8 cellular contexts compared by ENCODE assay signal in genomic region chrX:110002300-110003166, GRCh38. TPM values are rescaled to one million over a fixed set of nuclear protein-coding genes. Genes with fewer than 3 reads are reported as not detected.
A peak's percentile ranks its signal among the peaks of the same experiment; 100 is the strongest.
DNase-seq lines count a peak whose midpoint lies in the region; ATAC-seq and TF ChIP-seq lines count a peak whose summit lies in the region.

Gene TMEM164 (plus strand): TSS chrX:110003114. CDS start chrX:110003775, 661 bp downstream.

- H3K27ac ChIP-seq in DND-41 (ENCODE audit: low read length), result peak within 1 kb of the TSS; percentile 76
- H3K27ac ChIP-seq in KMS-11, result peak within 1 kb of the TSS; percentile 50
- H3K27ac ChIP-seq in RWPE2 (ENCODE audit: poor library complexity, severe bottlenecking), result peak within 1 kb of the TSS; percentile 48

- peaks cover 24% of the 10 kb centered on the region for H3K4me1 Mint-ChIP-seq in activated T-helper 2 cell treated with anti-CD3 and anti-CD28 coated beads, Interferon-gamma antibody, Interleukin-2, Interleukin-4, amounts not matched to agents 10 μg/mL and 5 μg/mL and 100 μg/mL, durations not matched to agents 14 hours and 24 hours and 36 hours (ENCODE audit: low read depth)
- peaks cover 67% of the 10 kb centered on the region for H3K4me1 Mint-ChIP-seq in nephron progenitor cell
- peaks cover 48% of the 10 kb centered on the region for H3K4me1 Mint-ChIP-seq in stimulated activated naive CD8-positive, alpha-beta T cell treated with anti-CD3 and anti-CD28 coated beads, Interleukin-15, amount 100 ng/mL, for 72 hours

- H3K79me2 ChIP-seq in DND-41 (ENCODE audit: insufficient read depth, low read length) (peaks cover 12% of the 10 kb centered on the region), KMS-11 (ENCODE audit: insufficient read depth, low read depth) (no peaks in the 10 kb centered on the region)

- H3K27ac Mint-ChIP-seq in activated T-helper 2 cell treated with anti-CD3 and anti-CD28 coated beads, Interferon-gamma antibody, Interleukin-2, Interleukin-4, amounts not matched to agents 10 μg/mL and 5 μg/mL and 100 μg/mL, durations not matched to agents 14 hours and 24 hours and 36 hours, result peak within 1 kb of the TSS; percentile 94
- H3K27ac Mint-ChIP-seq in nephron progenitor cell, result peak within 1 kb of the TSS; percentile 89
- peak within 1 kb of the TSS; percentile 89 to 97 for H3K27ac Mint-ChIP-seq in stimulated activated naive CD8-positive, alpha-beta T cell treated with anti-CD3 and anti-CD28 coated beads, Interleukin-15, amount 100 ng/mL, for 72 hours

- H3K4me2 ChIP-seq in DND-41 (ENCODE audit: insufficient read depth, low read length), result peak within 1 kb of the TSS; percentile 79
- peak within 1 kb of the TSS; percentile 71 for H3K4me2 ChIP-seq in KMS-11

- H3K36me3 Mint-ChIP-seq in activated T-helper 2 cell treated with anti-CD3 and anti-CD28 coated beads, Interferon-gamma antibody, Interleukin-2, Interleukin-4, amounts not matched to agents 10 μg/mL and 5 μg/mL and 100 μg/mL, durations not matched to agents 14 hours and 24 hours and 36 hours (ENCODE audit: low read depth), result peaks cover 19% of the 10 kb centered on the region
- peaks cover 17% of the 10 kb centered on the region for H3K36me3 Mint-ChIP-seq in nephron progenitor cell (ENCODE audit: low read depth)

- no peaks in the 10 kb centered on the region for H3K27me3 ChIP-seq in DND-41 (ENCODE audit: insufficient read depth, low read length, poor library complexity)
- no peaks in the 10 kb centered on the region for H3K27me3 ChIP-seq in KMS-11 (ENCODE audit: insufficient read depth, low read depth)
- H3K27me3 ChIP-seq in RWPE2 (ENCODE audit: insufficient read depth, poor library complexity, severe bottlenecking), result no peaks in the 10 kb centered on the region

- H3K36me3 ChIP-seq in DND-41 (ENCODE audit: insufficient read depth, low read length), result 0 out of 2 replicates have a peak, but pooled peaks cover 7% of the 10 kb centered on the region
- H3K36me3 ChIP-seq in KMS-11 (ENCODE audit: insufficient read depth), result no peaks in the 10 kb centered on the region
- H3K36me3 ChIP-seq in RWPE2 (ENCODE audit: low read depth), result no peaks in the 10 kb centered on the region

- intact Hi-C loops in activated T-helper 2 cell treated with anti-CD3 and anti-CD28 coated beads, Interferon-gamma antibody, Interleukin-2, Interleukin-4, amounts not matched to agents 10 μg/mL and 5 μg/mL and 100 μg/mL, durations not matched to agents 14 hours and 24 hours and 36 hours (cut with micrococcal nuclease), result loop anchor here (10.0 kb wide), 2 partner anchors 132 to 268 kb away; partner anchors contain the start of gene ACSL4

- peak within 1 kb of the TSS; percentile 45 to 73; a peak in 3 of 4 replicates for H3K4me3 ChIP-seq in DND-41 (ENCODE audit: low read depth in 1 of 2, low read length in 2 of 2)
- H3K4me3 ChIP-seq in KMS-11 (IDR thresholded peaks at IDR 0.05; ENCODE audit: insufficient read depth, low read depth, low read length), result no peak within 1 kb of the TSS
- peak within 1 kb of the TSS; percentile 63 for H3K4me3 ChIP-seq in RWPE2 (ENCODE audit: severe bottlenecking)
- peak within 1 kb of the TSS; percentile 73 for H3K4me3 ChIP-seq in fibroblast of the aortic adventitia (ENCODE audit: low read depth, low read length)

- peak; percentile 89 for DNase-seq in DND-41
- DNase-seq in RWPE2 (ENCODE audit: low spot score), result peak; percentile 75
- peak; percentile 76 for DNase-seq in activated T-helper 2 cell treated with anti-CD3 and anti-CD28 coated beads, Interferon-gamma antibody, Interleukin-2, Interleukin-4, amounts not matched to agents 10 μg/mL and 5 μg/mL and 100 μg/mL, durations not matched to agents 14 hours and 24 hours and 36 hours (ENCODE audit: low spot score)
- peak; percentile 70 for DNase-seq in fibroblast of the aortic adventitia (ENCODE audit: low read depth)
- DNase-seq in nephron progenitor cell, result peak; percentile 86
- DNase-seq in stimulated activated naive CD8-positive, alpha-beta T cell treated with anti-CD3 and anti-CD28 coated beads, Interleukin-15, amount 100 ng/mL, for 72 hours, result peak; percentile 73 to 82

- H3K9ac ChIP-seq in DND-41 (ENCODE audit: low read depth, low read length) (peak within 1 kb of the TSS; percentile 72), KMS-11 (peak within 1 kb of the TSS; percentile 74)

- no peaks in the 10 kb centered on the region for H3K9me3 Mint-ChIP-seq in activated T-helper 2 cell treated with anti-CD3 and anti-CD28 coated beads, Interferon-gamma antibody, Interleukin-2, Interleukin-4, amounts not matched to agents 10 μg/mL and 5 μg/mL and 100 μg/mL, durations not matched to agents 14 hours and 24 hours and 36 hours
- H3K9me3 Mint-ChIP-seq in nephron progenitor cell, result no peaks in the 10 kb centered on the region
- no peaks in the 10 kb centered on the region for H3K9me3 Mint-ChIP-seq in stimulated activated naive CD8-positive, alpha-beta T cell treated with anti-CD3 and anti-CD28 coated beads, Interleukin-15, amount 100 ng/mL, for 72 hours

- H2AFZ ChIP-seq in DND-41 (ENCODE audit: low read depth, low read length) (peak within 1 kb of the TSS; percentile 76), KMS-11 (ENCODE audit: low read depth) (peak within 1 kb of the TSS; percentile 85)

- peak within 1 kb of the TSS; percentile 93 for H3K4me3 Mint-ChIP-seq in activated T-helper 2 cell treated with anti-CD3 and anti-CD28 coated beads, Interferon-gamma antibody, Interleukin-2, Interleukin-4, amounts not matched to agents 10 μg/mL and 5 μg/mL and 100 μg/mL, durations not matched to agents 14 hours and 24 hours and 36 hours (ENCODE audit: low read depth)
- peak within 1 kb of the TSS; percentile 96 for H3K4me3 Mint-ChIP-seq in nephron progenitor cell
- peak within 1 kb of the TSS; percentile 93 to 97 for H3K4me3 Mint-ChIP-seq in stimulated activated naive CD8-positive, alpha-beta T cell treated with anti-CD3 and anti-CD28 coated beads, Interleukin-15, amount 100 ng/mL, for 72 hours

- no peaks in the 10 kb centered on the region for H3K27me3 Mint-ChIP-seq in activated T-helper 2 cell treated with anti-CD3 and anti-CD28 coated beads, Interferon-gamma antibody, Interleukin-2, Interleukin-4, amounts not matched to agents 10 μg/mL and 5 μg/mL and 100 μg/mL, durations not matched to agents 14 hours and 24 hours and 36 hours (ENCODE audit: low read depth)
- H3K27me3 Mint-ChIP-seq in nephron progenitor cell (ENCODE audit: low read depth, poor library complexity), result peaks cover 9% of the 10 kb centered on the region
- no peaks in the 10 kb centered on the region for H3K27me3 Mint-ChIP-seq in stimulated activated naive CD8-positive, alpha-beta T cell treated with anti-CD3 and anti-CD28 coated beads, Interleukin-15, amount 100 ng/mL, for 72 hours

- H4K20me1 ChIP-seq in DND-41 (ENCODE audit: insufficient read depth, low read length) (no peaks in the 10 kb centered on the region), KMS-11 (ENCODE audit: insufficient read depth) (no peaks in the 10 kb centered on the region)

- H3K4me1 ChIP-seq in DND-41 (ENCODE audit: insufficient read depth, low read length), result peaks cover 29% of the 10 kb centered on the region
- no peaks in the 10 kb centered on the region for H3K4me1 ChIP-seq in KMS-11 (ENCODE audit: low read depth, poor library complexity, severe bottlenecking)
- peaks cover 4% of the 10 kb centered on the region for H3K4me1 ChIP-seq in RWPE2 (ENCODE audit: insufficient read depth, poor library complexity, severe bottlenecking)

- peak; percentile 87 for ATAC-seq in DND-41 (ENCODE audit: insufficient read depth, low read depth)
- ATAC-seq in GM21723 (IDR thresholded peaks at IDR 0.05; ENCODE audit: unreplicated experiment), result peak; percentile 87
- ATAC-seq in RWPE2 (ENCODE audit: low read depth), result peak; percentile 81
- peak; percentile 82 for ATAC-seq in stimulated activated naive CD8-positive, alpha-beta T cell treated with anti-CD3 and anti-CD28 coated beads, Interleukin-15, amount 100 ng/mL, for 72 hours

- H3K9me3 ChIP-seq in DND-41 (ENCODE audit: insufficient read depth, low read length, severe bottlenecking) (no peaks in the 10 kb centered on the region), RWPE2 (ENCODE audit: severe bottlenecking) (no peaks in the 10 kb centered on the region)

- TF ChIP-seq CTCF in DND-41 (IDR thresholded peaks at IDR 0.05; ENCODE audit: borderline replicate concordance, extremely low read depth, low read length, poor library complexity, severe bottlenecking) (no peak), KMS-11 (conservative IDR thresholded peaks at IDR 0.05; ENCODE audit: low read depth, low read length) (no peak), RWPE2 (IDR thresholded peaks at IDR 0.05; ENCODE audit: poor library complexity, severe bottlenecking) (no peak), fibroblast of the aortic adventitia (IDR thresholded peaks at IDR 0.05; ENCODE audit: insufficient read depth, low read length) (no peak), nephron progenitor cell (IDR thresholded peaks at IDR 0.05) (no peak)

RNA-seq across cellular contexts. Expression of gene TMEM164, which starts in this region (rescaled TPM):
- total RNA-seq in activated T-helper 2 cell treated with anti-CD3 and anti-CD28 coated beads, Interferon-gamma antibody, Interleukin-2, Interleukin-4, amounts not matched to agents 10 μg/mL and 5 μg/mL and 100 μg/mL, durations not matched to agents 14 hours and 24 hours and 36 hours, result 19.5 and 20.0 TPM in 2 replicates
- 7.3 and 11.8 TPM in 2 replicates for total RNA-seq in fibroblast of the aortic adventitia (ENCODE audit: low replicate concordance)
